ENCODE assay signal across 29 cellular contexts in genomic region chr1:62672029-62672428, GRCh38.
"Had no signal": no experiment of that assay in that cellular context is flagged by ENCODE, and none has a peak within 500 bp of the region (broad histone marks: within the 10 kb centered on the region; RNA-seq: fewer than 3 reads in every experiment).

No MANE protein-coding gene starts in this region.

- FAIRE-seq: urothelium cell line had no signal

- DNase-seq: naive thymus-derived CD8-positive, alpha-beta T cell; nephron progenitor cell; nucleus accumbens; posterior cingulate gyrus; psoas muscle; right cardiac atrium; stimulated activated CD4-positive, alpha-beta T cell treated with anti-CD3 and anti-CD28 coated beads, Interleukin-15, amount 100 ng/mL, for 24 hours; stimulated activated CD4-positive, alpha-beta T cell treated with anti-CD3 and anti-CD28 coated beads, Interleukin-2, amount 100 ng/mL, for 24 hours; stimulated activated CD4-positive, alpha-beta T cell treated with anti-CD3 and anti-CD28 coated beads, Interleukin-2, amount 100 ng/mL, for 48 hours; stimulated activated CD4-positive, alpha-beta T cell treated with anti-CD3 and anti-CD28 coated beads, Interleukin-4, amount 100 ng/mL, for 24 hours; stimulated activated naive B cell treated with anti-CD40 and anti-IgM and Interleukin-4, amounts not matched to agents 10 μg/mL and 1 μg/mL and 100 μg/mL, for 72 hours; stimulated activated naive CD4-positive, alpha-beta T cell treated with Interleukin-2 at 50 U/mL for 16 hours; stomach; thyroid gland; trophoblast cell; upper lobe of left lung had no signal

- H3K4me3 ChIP-seq: psoas muscle, skin epidermis, stomach, thoracic aorta, thyroid gland, tibial nerve, upper lobe of left lung, vagina had no signal

- H3K9me3 ChIP-seq: neutrophil, psoas muscle, stomach, thoracic aorta, thyroid gland, tibial nerve, upper lobe of left lung, vagina had no signal

- H3K27me3 Mint-ChIP-seq: natural killer cell treated with Interleukin-12 subunit alpha and Interleukin-12 subunit beta and Interleukin-15 and Interleukin-18, amount 100 ng/mL, for 72 hours; progenitor cell of endocrine pancreas; stimulated activated naive B cell treated with anti-CD40 and anti-IgM and Interleukin-4, amounts not matched to agents 10 μg/mL and 1 μg/mL and 100 μg/mL, for 72 hours; stimulated activated naive CD8-positive, alpha-beta T cell treated with anti-CD3 and anti-CD28 coated beads, Interleukin-15, Interleukin-2, amounts not matched to agents 100 ng/mL and 50 ng/mL, for 24 hours had no signal

- H3K4me1 ChIP-seq: parathyroid adenoma, upper lobe of left lung had no signal

- H3K36me3 ChIP-seq: neutrophil, thoracic aorta, thyroid gland, upper lobe of left lung, vagina had no signal

- H3K4me3 Mint-ChIP-seq: naive thymus-derived CD8-positive, alpha-beta T cell; natural killer cell treated with Interleukin-12 subunit alpha and Interleukin-12 subunit beta and Interleukin-15 and Interleukin-18, amount 100 ng/mL, for 72 hours; nephron progenitor cell; neural crest cell; stimulated activated effector memory CD8-positive, alpha-beta T cell treated with anti-CD3 and anti-CD28 coated beads, Interleukin-12 subunit alpha, Interleukin-12 subunit beta, amount 100 ng/mL, for 72 hours; stimulated activated naive B cell treated with anti-CD40 and anti-IgM and Interleukin-4, amounts not matched to agents 10 μg/mL and 1 μg/mL and 100 μg/mL, for 72 hours; stimulated activated naive CD8-positive, alpha-beta T cell treated with anti-CD3 and anti-CD28 coated beads, Interleukin-15, Interleukin-2, amounts not matched to agents 100 ng/mL and 50 ng/mL, for 24 hours had no signal

- H3K36me3 Mint-ChIP-seq: natural killer cell treated with Interleukin-12 subunit alpha and Interleukin-12 subunit beta and Interleukin-15 and Interleukin-18, amount 100 ng/mL, for 72 hours; stimulated activated effector memory CD8-positive, alpha-beta T cell treated with anti-CD3 and anti-CD28 coated beads, Interleukin-12 subunit alpha, Interleukin-12 subunit beta, amount 100 ng/mL, for 72 hours had no signal

- H3K9ac ChIP-seq: parathyroid adenoma had no signal

- H3K27me3 ChIP-seq: neutrophil, stomach, thyroid gland, tibial nerve, upper lobe of left lung, vagina had no signal

- H3K27ac Mint-ChIP-seq: naive thymus-derived CD8-positive, alpha-beta T cell; natural killer cell treated with Interleukin-12 subunit alpha and Interleukin-12 subunit beta and Interleukin-15 and Interleukin-18, amount 100 ng/mL, for 72 hours; nephron progenitor cell; stimulated activated effector memory CD8-positive, alpha-beta T cell treated with anti-CD3 and anti-CD28 coated beads, Interleukin-12 subunit alpha, Interleukin-12 subunit beta, amount 100 ng/mL, for 72 hours; stimulated activated naive B cell treated with anti-CD40 and anti-IgM and Interleukin-4, amounts not matched to agents 10 μg/mL and 1 μg/mL and 100 μg/mL, for 72 hours; stimulated activated naive CD8-positive, alpha-beta T cell treated with anti-CD3 and anti-CD28 coated beads, Interleukin-15, Interleukin-2, amounts not matched to agents 100 ng/mL and 50 ng/mL, for 24 hours had no signal

- H3K27ac ChIP-seq: neutrophil, parathyroid adenoma, psoas muscle, skin epidermis, stomach, thoracic aorta, thyroid gland, upper lobe of left lung, vagina had no signal

- ATAC-seq: naive thymus-derived CD8-positive, alpha-beta T cell; natural killer cell treated with Interleukin-12 subunit alpha and Interleukin-12 subunit beta and Interleukin-15 and Interleukin-18, amount 100 ng/mL, for 72 hours; psoas muscle; right cardiac atrium; sciatic nerve; stimulated activated effector memory CD8-positive, alpha-beta T cell treated with anti-CD3 and anti-CD28 coated beads, Interleukin-12 subunit alpha, Interleukin-12 subunit beta, amount 100 ng/mL, for 72 hours; stimulated activated naive B cell treated with anti-CD40 and anti-IgM and Interleukin-4, amounts not matched to agents 10 μg/mL and 1 μg/mL and 100 μg/mL, for 72 hours had no signal

- H3K9me3 Mint-ChIP-seq: naive thymus-derived CD8-positive, alpha-beta T cell; natural killer cell treated with Interleukin-12 subunit alpha and Interleukin-12 subunit beta and Interleukin-15 and Interleukin-18, amount 100 ng/mL, for 72 hours; neural crest cell; stimulated activated effector memory CD8-positive, alpha-beta T cell treated with anti-CD3 and anti-CD28 coated beads, Interleukin-12 subunit alpha, Interleukin-12 subunit beta, amount 100 ng/mL, for 72 hours; stimulated activated naive B cell treated with anti-CD40 and anti-IgM and Interleukin-4, amounts not matched to agents 10 μg/mL and 1 μg/mL and 100 μg/mL, for 72 hours; stimulated activated naive CD8-positive, alpha-beta T cell treated with anti-CD3 and anti-CD28 coated beads, Interleukin-15, Interleukin-2, amounts not matched to agents 100 ng/mL and 50 ng/mL, for 24 hours had no signal

- H2AFZ ChIP-seq: parathyroid adenoma had no signal
